In genomic region chr2:135997380-135997779, GRCh38 we compare ENCODE assay signal across 9 cellular contexts. TPM values are rescaled to one million over a fixed set of nuclear protein-coding genes. Genes with fewer than 3 reads are reported as not detected.
DNase-seq lines count a peak whose midpoint lies in the region; TF ChIP-seq lines count a peak whose summit lies in the region.
"Had no signal": no experiment of that assay in that cellular context is flagged by ENCODE, and none has a peak within 500 bp of the region (broad histone marks: within the 10 kb centered on the region; RNA-seq: fewer than 3 reads in every experiment).

No MANE protein-coding gene starts in this region.

- peaks cover 11% of the 10 kb centered on the region for H3K4me1 Mint-ChIP-seq in endodermal cell

- H3K36me3 Mint-ChIP-seq in endodermal cell (ENCODE audit: low read depth) = no peaks in the 10 kb centered on the region

- TF ChIP-seq CTCF in endodermal cell (conservative IDR thresholded peaks at IDR 0.05) (peak; percentile 83), testis (IDR thresholded peaks at IDR 0.05) (no peak), RWPE1 (conservative IDR thresholded peaks at IDR 0.05; ENCODE audit: low read depth) (no peak)

- H3K4me3 Mint-ChIP-seq in endodermal cell = no peak overlapping the region

- H3K27ac ChIP-seq in endodermal cell (ENCODE audit: low read depth, low read length) (no peak overlapping the region), testis (no peak overlapping the region), RWPE1 (no peak overlapping the region)
- H3K27ac ChIP-seq: heart left ventricle had no signal

- H3K9me3 Mint-ChIP-seq in endodermal cell = no peaks in the 10 kb centered on the region

- H3K36me3 ChIP-seq in endodermal cell (ENCODE audit: control insufficient read depth, insufficient read depth, low read length) (no peaks in the 10 kb centered on the region), testis (ENCODE audit: low read depth, missing control alignments) (no peaks in the 10 kb centered on the region)
- H3K36me3 ChIP-seq: heart left ventricle had no signal

- no peak overlapping the region for H3K4me3 ChIP-seq in endodermal cell (ENCODE audit: low read length)
- H3K4me3 ChIP-seq in testis = no peak overlapping the region
- H3K4me3 ChIP-seq: heart left ventricle had no signal

- DNase-seq in stimulated activated CD4-positive, alpha-beta T cell treated with anti-CD3 and anti-CD28 coated beads, Interleukin-15, amount 100 ng/mL, for 24 hours = peak; percentile 23
- no peak for DNase-seq in stimulated activated CD4-positive, alpha-beta T cell treated with anti-CD3 and anti-CD28 coated beads, Interleukin-2, amount 100 ng/mL, for 48 hours
- DNase-seq in NAMALWA (ENCODE audit: low spot score) = peak; percentile 67
- peak; percentile 95 for DNase-seq in endodermal cell
- DNase-seq in testis = peak; percentile 52
- no peak for DNase-seq in RWPE1 (ENCODE audit: low spot score)
- no peak for DNase-seq in AML-193 (lab: John Stamatoyannopoulos, UW)
- DNase-seq in OCI-M1 (lab: John Stamatoyannopoulos, UW) = no peak

- H3K27me3 Mint-ChIP-seq in endodermal cell (ENCODE audit: insufficient read depth) = no peaks in the 10 kb centered on the region

- POLR2A ChIA-PET in RWPE1 (lab: Yijun Ruan, JAX; ENCODE audit: low non-redundant PET) = no interaction called here

- CTCF ChIA-PET in RWPE1 (lab: Yijun Ruan, JAX) = no interaction called here

- 34 to 37% methylated on average over 3 to 5 of the region's 5 CpGs for WGBS in endodermal cell (ENCODE audit: insufficient coverage in 1 of 2, insufficient read length in 1 of 2), 2 experiments
- 70 to 86% methylated on average over 5 of the region's 5 CpGs for WGBS in testis, 2 donors

- H3K9me3 ChIP-seq in endodermal cell (ENCODE audit: control insufficient read depth, low read length) (no peaks in the 10 kb centered on the region), testis (no peaks in the 10 kb centered on the region)
- H3K9me3 ChIP-seq: heart left ventricle had no signal

- no peak overlapping the region for H3K27ac Mint-ChIP-seq in endodermal cell

- no peak overlapping the region for H3K9ac ChIP-seq in endodermal cell (ENCODE audit: extremely low read depth, low read length, poor library complexity, severe bottlenecking)

- no peak for TF ChIP-seq POLR2A in testis (IDR thresholded peaks at IDR 0.05)

- intact Hi-C loops in testis (cut with DNase I; ENCODE audit: low total_unique reads) = no loop called here

- no peaks in the 10 kb centered on the region for H3K27me3 ChIP-seq in endodermal cell (ENCODE audit: control insufficient read depth, insufficient read depth, low read length, poor library complexity, severe bottlenecking)
- H3K27me3 ChIP-seq in testis = no peaks in the 10 kb centered on the region
- H3K27me3 ChIP-seq: heart left ventricle had no signal

- H3K4me1 ChIP-seq in endodermal cell (ENCODE audit: control insufficient read depth, insufficient read depth, low read length) (peaks cover 3% of the 10 kb centered on the region), testis (no peaks in the 10 kb centered on the region)

RNA-seq across cellular contexts. Expression of gene DARS1, which starts 12.0 kb away (rescaled TPM):
- 10 to 100 TPM; 70.5 to 75.9 TPM for total RNA-seq in endodermal cell
- polyA plus RNA-seq in endodermal cell (2013, experiment 1 of 2) = 107 TPM
- 103 TPM for polyA plus RNA-seq in endodermal cell (2013, experiment 2 of 2)
- total RNA-seq in testis = 10 to 100 TPM; 39.5 to 45.7 TPM
- 32.3 TPM for polyA plus RNA-seq in testis (ENCODE audit: insufficient read depth, low read depth, low replicate concordance)

Comparison
In these comparisons a context has a peak if more than half of its experiments do, and no peak if none do; other contexts are left out.
1. DNase-seq: peak in stimulated activated CD4-positive, alpha-beta T cell treated with anti-CD3 and anti-CD28 coated beads, Interleukin-15, amount 100 ng/mL, for 24 hours (single experiment), NAMALWA (single experiment), endodermal cell (single experiment) and testis (single experiment); none in stimulated activated CD4-positive, alpha-beta T cell treated with anti-CD3 and anti-CD28 coated beads, Interleukin-2, amount 100 ng/mL, for 48 hours (0 of 2), RWPE1 (single experiment), AML-193 (0 of 2) and OCI-M1 (single experiment).